ENCODE assay signal across 14 cellular contexts in the genomic region with DNA sequence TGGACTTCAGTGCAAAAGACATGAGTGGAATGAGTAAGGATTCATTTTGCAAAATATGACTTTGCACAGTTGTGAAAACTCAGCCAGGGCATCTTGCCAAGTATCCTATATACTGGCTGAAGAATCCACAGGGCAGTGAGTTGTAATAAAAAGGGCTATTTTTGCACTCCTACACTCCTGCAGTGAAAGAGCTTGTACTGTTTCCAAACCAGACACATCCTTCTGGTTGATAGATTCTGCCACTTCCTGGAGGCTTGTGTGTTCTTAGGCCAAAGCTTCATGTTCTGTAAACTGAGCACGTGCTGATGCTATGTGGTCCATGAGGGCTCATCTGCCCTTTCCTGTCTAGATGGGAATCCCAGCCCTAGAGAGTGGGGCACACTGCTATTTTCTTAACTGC. TPM values are rescaled to one million over a fixed set of nuclear protein-coding genes. Genes with fewer than 3 reads are reported as not detected.
DNase-seq lines count a peak whose midpoint lies in the region; ATAC-seq lines count a peak whose summit lies in the region.
"Had no signal": no experiment of that assay in that cellular context is flagged by ENCODE, and none has a peak within 500 bp of the region (broad histone marks: within the 10 kb centered on the region; RNA-seq: fewer than 3 reads in every experiment).

No MANE protein-coding gene starts in this region.

- DNase-seq in GM03348 (ENCODE audit: low spot score) (peak; percentile 27), NCI-H69 (lab: John Stamatoyannopoulos, UW) (peak; percentile 30), dermis blood vessel endothelial cell (peak; percentile 14), cardiac septum (ENCODE audit: low spot score) (no peak)
- no peak for DNase-seq in activated T-cell treated with anti-CD3 and anti-CD28 coated beads, Interleukin-2, amount 50 U/mL, for 1 hour
- DNase-seq: activated naive CD4-positive, alpha-beta T cell treated with anti-CD3 and anti-CD28 coated beads, Interleukin-2, amount 50 U/mL, for 16 hours; CD4-positive, alpha-beta memory T cell; cerebellar nuclear complex; left ventricle myocardium superior; stimulated activated CD4-positive, alpha-beta T cell treated with anti-CD3 and anti-CD28 coated beads, Interleukin-4, amount 100 ng/mL, for 1 hour; trophoblast cell had no signal

- no peak overlapping the region for H3K9ac ChIP-seq in muscle layer of colon (ENCODE audit: low read length)

- peaks cover 18% of the 10 kb centered on the region for H3K4me1 ChIP-seq in muscle layer of colon (ENCODE audit: insufficient read depth, low read length)

- no peaks in the 10 kb centered on the region for H3K36me3 ChIP-seq in muscle layer of colon (ENCODE audit: insufficient read depth, low read length)
- H3K36me3 ChIP-seq: right atrium auricular region had no signal

- no peak for ATAC-seq in HG03342 (IDR thresholded peaks at IDR 0.05; ENCODE audit: unreplicated experiment)
- ATAC-seq: left ventricle myocardium superior had no signal

- no peaks in the 10 kb centered on the region for H3K9me3 ChIP-seq in muscle layer of colon (ENCODE audit: low read length)
- H3K9me3 ChIP-seq: right atrium auricular region had no signal

- H3K27me3 ChIP-seq in muscle layer of colon (ENCODE audit: control insufficient read depth in 1 of 2, insufficient read depth in 2 of 2, low read length in 2 of 2) = no peaks in the 10 kb centered on the region
- H3K27me3 ChIP-seq: right atrium auricular region had no signal

- H3K4me3 ChIP-seq in muscle layer of colon (ENCODE audit: low read depth in 1 of 2, low read length in 2 of 2) = no peak overlapping the region
- H3K4me3 ChIP-seq: right atrium auricular region had no signal

- H3K27ac ChIP-seq in muscle layer of colon (ENCODE audit: low read depth, low read length) = peak overlapping the region; percentile 49
- H3K27ac ChIP-seq: right atrium auricular region had no signal

- intact Hi-C loops in cardiac septum (cut with DNase I) = no loop called here

RNA-seq across cellular contexts. Expression of gene GMPR, which starts 34.9 kb away (rescaled TPM):
- 26.0 and 29.2 TPM in 2 replicates for total RNA-seq in dermis blood vessel endothelial cell
- total RNA-seq in cardiac septum = 71.0 TPM
- total RNA-seq: CD4-positive, alpha-beta memory T cell had no signal

Comparison
In these comparisons a context has a peak if more than half of its experiments do, and no peak if none do; other contexts are left out.
1. DNase-seq: peak in GM03348 (single experiment), NCI-H69 (single experiment) and dermis blood vessel endothelial cell (single experiment); none in activated T-cell treated with anti-CD3 and anti-CD28 coated beads, Interleukin-2, amount 50 U/mL, for 1 hour (single experiment) and cardiac septum (single experiment).